In genomic region chr1:154352581-154353459, GRCh38 we compare ENCODE assay signal across 8 cellular contexts. TPM values are rescaled to one million over a fixed set of nuclear protein-coding genes. Genes with fewer than 3 reads are reported as not detected.
A peak's percentile ranks its signal among the peaks of the same experiment; 100 is the strongest.
DNase-seq lines count a peak whose midpoint lies in the region; ATAC-seq, FAIRE-seq and TF ChIP-seq lines count a peak whose summit lies in the region.

No MANE protein-coding gene starts in this region.

- peaks cover 17% of the 10 kb centered on the region for H3K36me3 ChIP-seq in MG63
- H3K36me3 ChIP-seq in HepG2 (replicated peaks in 1 of 2; ENCODE audit: control insufficient read depth in 1 of 2, insufficient read depth in 2 of 2, low read length in 2 of 2), result peaks cover 3 to 13% of the 10 kb centered on the region in 2 experiments; a peak in 4 of 5 replicates

- H3K79me2 ChIP-seq in HepG2 (ENCODE audit: insufficient read depth, low read length), result no peaks in the 10 kb centered on the region

- H3K27ac ChIP-seq in dorsolateral prefrontal cortex (peak overlapping the region in 41 of 59 donors; percentile 1 to 80 (median 47)), HepG2 (ENCODE audit: extremely low read length, insufficient read depth, low read length) (no peak overlapping the region)

- TF ChIP-seq CTCF in WI38 (IDR thresholded peaks at IDR 0.05; ENCODE audit: low read depth, low read length), result no peak
- peak in 4 of 56 donors; percentile 2 to 18 (median 8) for TF ChIP-seq CTCF in dorsolateral prefrontal cortex (IDR thresholded peaks at IDR 0.05 in 54 of 56, conservative IDR thresholded peaks at IDR 0.05 in 2 of 56; ENCODE audit: low read depth in 1 of 56, partially characterized antibody in 56 of 56)
- peak; percentile 33 for TF ChIP-seq CTCF in HepG2 (CRISPR knock-in tag; IDR thresholded peaks at IDR 0.05)

- TF ChIP-seq RAD21 in HepG2 (CRISPR knock-in tag; IDR thresholded peaks at IDR 0.05), result no peak

- H2AFZ ChIP-seq in HepG2 (ENCODE audit: low read length), result peak overlapping the region; percentile 19

- peak; percentile 44 for DNase-seq in DMS53 treated with DMSO at 0.1 percent for 48 hours (lab: John Stamatoyannopoulos, UW; ENCODE audit: unreplicated experiment)
- DNase-seq in MG63, result peak; percentile 15
- DNase-seq in dorsolateral prefrontal cortex, result peak in 9 of 10 donors; percentile 30 to 71 (median 50)
- no peak for DNase-seq in HepG2 (ENCODE audit: low spot score)
- peak; percentile 45 for DNase-seq in stimulated activated CD4-positive, alpha-beta T cell treated with anti-CD3 and anti-CD28 coated beads, Interleukin-4, amount 100 ng/mL, for 24 hours
- no peak for DNase-seq in cerebellar nuclear complex (lab: John Stamatoyannopoulos, UW)
- DNase-seq in NCI-H2196 (lab: John Stamatoyannopoulos, UW; ENCODE audit: unreplicated experiment), result no peak

- no peak for FAIRE-seq in HepG2 (lab: Jason Lieb, UNC)

- intact Hi-C loops in dorsolateral prefrontal cortex (cut with DNase I) (no loop called here), HepG2 (cut with micrococcal nuclease; ENCODE audit: unreplicated experiment) (loop anchor here (10.0 kb wide), 2 partner anchors 52 to 92 kb away; partner anchors contain the start of gene IL6R)

- in situ Hi-C loops in HepG2 (cut with HindIII; ENCODE audit: extremely low pct_ligation_motif_present, low pct_unique_long_range_greater_than_20kb), result no loop called here

- peak overlapping the region; percentile 41; the same call in 1 of the 2 replicates for H3K9ac ChIP-seq in HepG2 (ENCODE audit: insufficient read depth, low read depth, low read length)

- peaks cover 52% of the 10 kb centered on the region for H3K4me1 ChIP-seq in HepG2 (ENCODE audit: insufficient read depth, low read length)

- no peak for TF ChIP-seq POLR2A in HepG2 (IDR thresholded peaks at IDR 0.05; ENCODE audit: insufficient read depth in 1 of 2, low read depth in 2 of 2, low read length in 2 of 2)

- TF ChIP-seq EP300 in HepG2 (IDR thresholded peaks at IDR 0.05; ENCODE audit: low read depth in 2 of 2, low read length in 2 of 2) (no peak), HepG2 (CRISPR knock-in tag; IDR thresholded peaks at IDR 0.05; ENCODE audit: borderline replicate concordance) (no peak)

- POLR2A ChIA-PET in HepG2 (lab: Yijun Ruan, JAX), result interaction anchor here (1.1 to 3.2 kb wide), 4 partner anchors 18 to 66 kb away, joined by 3 to 21 read pairs (median 8); no protein-coding TSS in a partner anchor

- H3K4me2 ChIP-seq in HepG2 (ENCODE audit: low read depth, low read length), result peak overlapping the region; percentile 98

- no peak overlapping the region for H3K4me3 ChIP-seq in MG63
- peak overlapping the region; percentile 35 for H3K4me3 ChIP-seq in WI38 (ENCODE audit: low read depth, low read length)
- H3K4me3 ChIP-seq in dorsolateral prefrontal cortex, result peak overlapping the region; percentile 29 to 74 (median 55)
- peak overlapping the region; percentile 52 to 75 (median 55) for H3K4me3 ChIP-seq in HepG2 (replicated peaks in 1 of 3; ENCODE audit: insufficient read depth in 1 of 3, low read depth in 2 of 3, low read length in 3 of 3)

- H3K9me3 ChIP-seq in MG63, result no peaks in the 10 kb centered on the region
- H3K9me3 ChIP-seq in HepG2 (ENCODE audit: low read length), result no peaks in the 10 kb centered on the region

- H3K27me3 ChIP-seq in MG63 (no peaks in the 10 kb centered on the region), dorsolateral prefrontal cortex (no peaks in the 10 kb centered on the region), HepG2 (ENCODE audit: control insufficient read depth in 1 of 2, insufficient read depth in 2 of 2, low read length in 2 of 2) (peaks cover 0 to 4% of the 10 kb centered on the region in 2 experiments; a peak in 1 of 5 replicates)

- no TSS peak for BruUV-seq in HepG2 (replicated peaks; lab: Mats Ljungman, UMichigan)

- CTCF ChIA-PET in HepG2 (lab: Yijun Ruan, JAX; ENCODE audit: low intra/inter-chr PET ratio, low total read pairs), result interaction anchor here (1.1 kb wide), 1 partner anchor 26 kb away, joined by 3 read pairs; no protein-coding TSS in a partner anchor

- 2% methylated on average over 32 of the region's 41 CpGs for WGBS in HepG2 (ENCODE audit: low lambda C conversion rate)

- ATAC-seq in HepG2, result peak; percentile 70

- no peaks in the 10 kb centered on the region for H4K20me1 ChIP-seq in HepG2 (ENCODE audit: insufficient read depth, low read length)

RNA-seq across cellular contexts. Expression of gene ATP8B2, which starts 27.5 kb away (rescaled TPM):
- total RNA-seq in MG63 (2014; rRNA removed; shearing (Covaris generic); ENCODE audit: low replicate concordance), result 58.1 and 74.8 TPM in 2 replicates
- 10 to 100 TPM; 28.2 to 80.0 (median 45.7) TPM for total RNA-seq in dorsolateral prefrontal cortex
- total RNA-seq in HepG2 (2016; rRNA removed; fragmentation: Illumina TruSeq; extraction: Trizol), result 31.3 and 39.3 TPM in 2 replicates
- total RNA-seq in HepG2 (2016; cell fraction: cytosol; rRNA removed; fragmentation: Illumina TruSeq; extraction: Trizol; ENCODE audit: low read depth), result 9.3 and 9.4 TPM in 2 replicates
- 28.1 and 34.6 TPM in 2 replicates for total RNA-seq in HepG2 (2016; cell fraction: insoluble cytoplasmic fraction; rRNA removed; fragmentation: Illumina TruSeq; extraction: Trizol)
- 28.0 and 30.5 TPM in 2 replicates for total RNA-seq in HepG2 (2016; cell fraction: membrane; rRNA removed; fragmentation: Illumina TruSeq; extraction: Trizol)
- 23.7 and 30.6 TPM in 2 replicates for total RNA-seq in HepG2 (2016; cell fraction: nucleus; rRNA removed; fragmentation: Illumina TruSeq; extraction: Trizol)
- 20.4 and 23.9 TPM in 2 replicates for polyA plus RNA-seq in HepG2 (2011; rRNA removed)
- 17.7 and 29.9 TPM in 2 replicates for polyA plus RNA-seq in HepG2 (2011; cell fraction: cytosol; rRNA removed)
- 67.2 and 84.5 TPM in 2 replicates for polyA plus RNA-seq in HepG2 (2011; cell fraction: nucleus; rRNA removed)
- 11.1 and 14.4 TPM in 2 replicates for polyA plus RNA-seq in HepG2 (2012)
- 4.4 and 4.7 TPM in 2 replicates for polyA plus RNA-seq in HepG2 (2016; cell fraction: cytosol; fragmentation: Illumina TruSeq; extraction: Trizol; ENCODE audit: low read depth)
- polyA plus RNA-seq in HepG2 (2016; cell fraction: insoluble cytoplasmic fraction; fragmentation: Illumina TruSeq; extraction: Trizol; ENCODE audit: low read depth), result 15.2 and 18.9 TPM in 2 replicates
- 15.5 and 17.2 TPM in 2 replicates for polyA plus RNA-seq in HepG2 (2016; cell fraction: membrane; fragmentation: Illumina TruSeq; extraction: Trizol; ENCODE audit: low read depth)
- polyA plus RNA-seq in HepG2 (2016; cell fraction: nucleus; fragmentation: Illumina TruSeq; extraction: Trizol; ENCODE audit: insufficient read depth, low read depth), result 31.3 and 36.4 TPM in 2 replicates
- polyA minus RNA-seq in HepG2 (2011; rRNA and poly(A)+ RNA removed; ENCODE audit: low replicate concordance), result 1.0 and 52.3 TPM in 2 replicates
- 13.5 and 15.3 TPM in 2 replicates for polyA minus RNA-seq in HepG2 (2011; cell fraction: cytosol; rRNA and poly(A)+ RNA removed)
- 22.4 and 25.2 TPM in 2 replicates for polyA minus RNA-seq in HepG2 (2011; cell fraction: nucleus; rRNA and poly(A)+ RNA removed)

RNA-seq across cellular contexts. Expression of gene AQP10, which starts 31.9 kb away (rescaled TPM):
- not detected in 2 replicates for total RNA-seq in MG63 (2014; rRNA removed; shearing (Covaris generic); ENCODE audit: low replicate concordance)
- total RNA-seq in dorsolateral prefrontal cortex (under 1 TPM in 2 of 120 experiments, not detected in 118; 0.29 to 0.30 TPM), HepG2 (2016; rRNA removed; fragmentation: Illumina TruSeq; extraction: Trizol) (not detected in 2 replicates)
- not detected in 2 replicates for total RNA-seq in HepG2 (2016; cell fraction: cytosol; rRNA removed; fragmentation: Illumina TruSeq; extraction: Trizol; ENCODE audit: low read depth)
- not detected in 2 replicates for total RNA-seq in HepG2 (2016; cell fraction: insoluble cytoplasmic fraction; rRNA removed; fragmentation: Illumina TruSeq; extraction: Trizol)
- not detected in 2 replicates for total RNA-seq in HepG2 (2016; cell fraction: membrane; rRNA removed; fragmentation: Illumina TruSeq; extraction: Trizol)
- not detected in 2 replicates for total RNA-seq in HepG2 (2016; cell fraction: nucleus; rRNA removed; fragmentation: Illumina TruSeq; extraction: Trizol)
- 0.30 and 0.38 TPM in 2 replicates for polyA plus RNA-seq in HepG2 (2011; rRNA removed)
- 0.16 and 0.28 TPM in 2 replicates for polyA plus RNA-seq in HepG2 (2011; cell fraction: cytosol; rRNA removed)
- polyA plus RNA-seq in HepG2 (2011; cell fraction: nucleus; rRNA removed), result 0.73 and 0.74 TPM in 2 replicates
- polyA plus RNA-seq in HepG2 (2012), result 0.13 and 0.15 TPM in 2 replicates
- polyA plus RNA-seq in HepG2 (2016; cell fraction: cytosol; fragmentation: Illumina TruSeq; extraction: Trizol; ENCODE audit: low read depth), result not detected in 2 replicates
- polyA plus RNA-seq in HepG2 (2016; cell fraction: insoluble cytoplasmic fraction; fragmentation: Illumina TruSeq; extraction: Trizol; ENCODE audit: low read depth), result not detected in 2 replicates
- polyA plus RNA-seq in HepG2 (2016; cell fraction: membrane; fragmentation: Illumina TruSeq; extraction: Trizol; ENCODE audit: low read depth), result not detected in 2 replicates
- polyA plus RNA-seq in HepG2 (2016; cell fraction: nucleus; fragmentation: Illumina TruSeq; extraction: Trizol; ENCODE audit: insufficient read depth, low read depth), result not detected in 2 replicates
- 0.30 TPM in 1 of 2 replicates, not detected in the other for polyA minus RNA-seq in HepG2 (2011; rRNA and poly(A)+ RNA removed; ENCODE audit: low replicate concordance)
- polyA minus RNA-seq in HepG2 (2011; cell fraction: cytosol; rRNA and poly(A)+ RNA removed), result not detected in 2 replicates
- 0.26 TPM in 1 of 2 replicates, not detected in the other for polyA minus RNA-seq in HepG2 (2011; cell fraction: nucleus; rRNA and poly(A)+ RNA removed)

RNA-seq across cellular contexts. Expression of gene IL6R, which starts 52.3 kb away (rescaled TPM):
- total RNA-seq in MG63 (2014; rRNA removed; shearing (Covaris generic); ENCODE audit: low replicate concordance), result 6.0 and 10.0 TPM in 2 replicates
- total RNA-seq in dorsolateral prefrontal cortex (10 to 100 TPM in 86 of 120 experiments, 1 to 10 TPM in 34; 5.2 to 32.5 (median 12.2) TPM), HepG2 (2016; rRNA removed; fragmentation: Illumina TruSeq; extraction: Trizol) (3.5 and 5.0 TPM in 2 replicates)
- 0.71 and 0.91 TPM in 2 replicates for total RNA-seq in HepG2 (2016; cell fraction: cytosol; rRNA removed; fragmentation: Illumina TruSeq; extraction: Trizol; ENCODE audit: low read depth)
- 1.9 and 4.6 TPM in 2 replicates for total RNA-seq in HepG2 (2016; cell fraction: insoluble cytoplasmic fraction; rRNA removed; fragmentation: Illumina TruSeq; extraction: Trizol)
- 1.2 and 1.3 TPM in 2 replicates for total RNA-seq in HepG2 (2016; cell fraction: membrane; rRNA removed; fragmentation: Illumina TruSeq; extraction: Trizol)
- total RNA-seq in HepG2 (2016; cell fraction: nucleus; rRNA removed; fragmentation: Illumina TruSeq; extraction: Trizol), result 3.7 and 4.0 TPM in 2 replicates
- 24.5 and 30.5 TPM in 2 replicates for polyA plus RNA-seq in HepG2 (2011; rRNA removed)
- 15.2 and 20.2 TPM in 2 replicates for polyA plus RNA-seq in HepG2 (2011; cell fraction: cytosol; rRNA removed)
- polyA plus RNA-seq in HepG2 (2011; cell fraction: nucleus; rRNA removed), result 15.9 and 16.7 TPM in 2 replicates
- 13.7 and 18.5 TPM in 2 replicates for polyA plus RNA-seq in HepG2 (2012)
- polyA plus RNA-seq in HepG2 (2016; cell fraction: cytosol; fragmentation: Illumina TruSeq; extraction: Trizol; ENCODE audit: low read depth), result 0.28 and 0.32 TPM in 2 replicates
- 1.4 and 2.1 TPM in 2 replicates for polyA plus RNA-seq in HepG2 (2016; cell fraction: insoluble cytoplasmic fraction; fragmentation: Illumina TruSeq; extraction: Trizol; ENCODE audit: low read depth)
- 0.60 and 0.65 TPM in 2 replicates for polyA plus RNA-seq in HepG2 (2016; cell fraction: membrane; fragmentation: Illumina TruSeq; extraction: Trizol; ENCODE audit: low read depth)
- 4.0 and 4.9 TPM in 2 replicates for polyA plus RNA-seq in HepG2 (2016; cell fraction: nucleus; fragmentation: Illumina TruSeq; extraction: Trizol; ENCODE audit: insufficient read depth, low read depth)
- polyA minus RNA-seq in HepG2 (2011; rRNA and poly(A)+ RNA removed; ENCODE audit: low replicate concordance), result 13.3 and 63.4 TPM in 2 replicates
- 10.3 and 13.7 TPM in 2 replicates for polyA minus RNA-seq in HepG2 (2011; cell fraction: cytosol; rRNA and poly(A)+ RNA removed)
- polyA minus RNA-seq in HepG2 (2011; cell fraction: nucleus; rRNA and poly(A)+ RNA removed), result 13.4 and 13.8 TPM in 2 replicates

Comparison
In these comparisons a context has a peak if more than half of its experiments do, and no peak if none do; other contexts are left out.
1. DNase-seq: peak in DMS53 treated with DMSO at 0.1 percent for 48 hours (single experiment), MG63 (single experiment), dorsolateral prefrontal cortex (9 of 10) and stimulated activated CD4-positive, alpha-beta T cell treated with anti-CD3 and anti-CD28 coated beads, Interleukin-4, amount 100 ng/mL, for 24 hours (single experiment); none in HepG2 (single experiment), cerebellar nuclear complex (0 of 2) and NCI-H2196 (single experiment).